Comparison of ENCODE assay signal across 17 cellular contexts in genomic region chr6:50816947-50817637, GRCh38. TPM values are rescaled to one million over a fixed set of nuclear protein-coding genes. Genes with fewer than 3 reads are reported as not detected.
"Had no signal": no experiment of that assay in that cellular context is flagged by ENCODE, and none has a peak within 500 bp of the region (broad histone marks: within the 10 kb centered on the region; RNA-seq: fewer than 3 reads in every experiment).

No MANE protein-coding gene starts in this region.

- H3K4me3 ChIP-seq: left lung, sigmoid colon, SJSA1, upper lobe of right lung had no signal

- ATAC-seq: effector memory CD8-positive, alpha-beta T cell; left lung; upper lobe of right lung had no signal

- H3K9me3 ChIP-seq: left lung, sigmoid colon, SJSA1, upper lobe of right lung had no signal

- H3K27ac ChIP-seq: left lung, sigmoid colon, SJSA1, upper lobe of right lung had no signal

- H3K36me3 ChIP-seq: left lung, sigmoid colon, SJSA1, upper lobe of right lung had no signal

- DNase-seq: activated CD4-positive, alpha-beta T cell treated with anti-CD3 and anti-CD28 coated beads, Interleukin-2, amount 10 ng/mL, durations not matched to agents 7 days and 5 days; activated CD4-positive, CD25-positive, alpha-beta regulatory T cell; activated CD8-positive, alpha-beta memory T cell treated with anti-CD3 and anti-CD28 coated beads for 24 hours; effector memory CD8-positive, alpha-beta T cell; erythroblast; foreskin fibroblast; head of caudate nucleus; left lung; mesendoderm; nucleus accumbens; sigmoid colon; stimulated activated CD4-positive, alpha-beta T cell treated with anti-CD3 and anti-CD28 coated beads, Interleukin-12 subunit alpha, Interleukin-12 subunit beta, amount 100 ng/mL, for 4 hours; stimulated activated naive CD4-positive, alpha-beta T cell treated with Interleukin-2 at 50 U/mL for 16 hours; upper lobe of right lung had no signal

RNA-seq across cellular contexts. Expression of gene TFAP2B, which starts 1.6 kb away (rescaled TPM):
- total RNA-seq: activated CD4-positive, alpha-beta T cell treated with anti-CD3 and anti-CD28 coated beads, Interleukin-2, amount 10 ng/mL, durations not matched to agents 7 days and 5 days; activated T-helper 2 cell treated with anti-CD3 and anti-CD28 coated beads, Interferon-gamma antibody, Interleukin-2, Interleukin-4, amounts not matched to agents 10 μg/mL and 5 μg/mL and 100 μg/mL, durations not matched to agents 14 hours and 24 hours and 36 hours; SJSA1; T-helper 1 cell treated with Interleukin-12 subunit alpha and Interleukin-12 subunit beta and Interleukin-4 antibody, amounts not matched to agents 30 ng/mL and 1 ng/mL, for 36 hours; upper lobe of right lung had no signal
